8 cellular contexts compared by ENCODE assay signal in genomic region chr2:238061310-238062202, GRCh38. TPM values are rescaled to one million over a fixed set of nuclear protein-coding genes. Genes with fewer than 3 reads are reported as not detected.
DNase-seq lines count a peak whose midpoint lies in the region; ATAC-seq and TF ChIP-seq lines count a peak whose summit lies in the region.

No MANE protein-coding gene starts in this region.

- H3K27me3 Mint-ChIP-seq in activated naive CD8-positive, alpha-beta T cell treated with anti-CD3 and anti-CD28 coated beads, Interleukin-2, amount 10 ng/mL, durations not matched to agents 7 days and 5 days: peaks cover 8% of the 10 kb centered on the region

- H2AFZ ChIP-seq in OCI-LY1 (ENCODE audit: low read length): no peak overlapping the region
- peak overlapping the region; percentile 78 for H2AFZ ChIP-seq in hepatocyte

- H3F3A ChIP-seq in OCI-LY1 (ENCODE audit: insufficient read depth, low read length): no peaks in the 10 kb centered on the region

- H3K27ac Mint-ChIP-seq in activated naive CD8-positive, alpha-beta T cell treated with anti-CD3 and anti-CD28 coated beads, Interleukin-2, amount 10 ng/mL, durations not matched to agents 7 days and 5 days: peak overlapping the region; percentile 76

- H3K27ac ChIP-seq in OCI-LY1 (ENCODE audit: low read depth, low read length, poor library complexity, severe bottlenecking) (no peak overlapping the region), hepatocyte (peak overlapping the region; percentile 73)

- H3K36me3 ChIP-seq in BJ (ENCODE audit: control insufficient read depth, insufficient read depth, low read length) (no peaks in the 10 kb centered on the region), OCI-LY1 (ENCODE audit: insufficient read depth, low read length) (peaks cover 22% of the 10 kb centered on the region), hepatocyte (replicated peaks; ENCODE audit: insufficient read depth, low read depth) (no peaks in the 10 kb centered on the region), skeletal muscle satellite cell (ENCODE audit: insufficient read depth, low read length) (peaks cover 6% of the 10 kb centered on the region)

- H3K79me2 ChIP-seq in OCI-LY1 (ENCODE audit: insufficient read depth, low read length) (no peaks in the 10 kb centered on the region), hepatocyte (peaks cover 17% of the 10 kb centered on the region)

- H3K36me3 Mint-ChIP-seq in activated naive CD8-positive, alpha-beta T cell treated with anti-CD3 and anti-CD28 coated beads, Interleukin-2, amount 10 ng/mL, durations not matched to agents 7 days and 5 days: peaks cover 32% of the 10 kb centered on the region

- CTCF ChIA-PET in BJ (lab: Yijun Ruan, JAX): no interaction called here

- TF ChIP-seq CTCF in BJ (IDR thresholded peaks at IDR 0.05; ENCODE audit: insufficient read depth, low read depth, low read length) (no peak), OCI-LY1 (IDR thresholded peaks at IDR 0.05; ENCODE audit: low read length) (no peak), hepatocyte (IDR thresholded peaks at IDR 0.05; ENCODE audit: poor library complexity) (no peak)

- peak overlapping the region; percentile 75 for H3K4me3 ChIP-seq in BJ (ENCODE audit: low read depth, low read length)
- peak overlapping the region; percentile 92 for H3K4me3 ChIP-seq in OCI-LY1 (ENCODE audit: low read depth, low read length, poor library complexity, severe bottlenecking)
- H3K4me3 ChIP-seq in hepatocyte: peak overlapping the region; percentile 54
- H3K4me3 ChIP-seq in skeletal muscle satellite cell (ENCODE audit: low read length): peak overlapping the region; percentile 81

- ATAC-seq in GM18867 (IDR thresholded peaks at IDR 0.05; ENCODE audit: unreplicated experiment) (peak; percentile 13), HG03175 (IDR thresholded peaks at IDR 0.05; ENCODE audit: unreplicated experiment) (peak; percentile 16), HG03097 (IDR thresholded peaks at IDR 0.05; ENCODE audit: low FRiP score, unreplicated experiment) (no peak)
- peak; percentile 6 for ATAC-seq in activated naive CD8-positive, alpha-beta T cell treated with anti-CD3 and anti-CD28 coated beads, Interleukin-2, amount 10 ng/mL, durations not matched to agents 7 days and 5 days (ENCODE audit: low read depth)

- H3K9me3 ChIP-seq in OCI-LY1 (ENCODE audit: low read length) (no peaks in the 10 kb centered on the region), hepatocyte (ENCODE audit: low read depth) (no peaks in the 10 kb centered on the region), skeletal muscle satellite cell (replicated peaks; ENCODE audit: low read length) (no peaks in the 10 kb centered on the region)

- H3K9ac ChIP-seq in OCI-LY1 (ENCODE audit: low read length): peak overlapping the region; percentile 91
- peak overlapping the region; percentile 92 for H3K9ac ChIP-seq in skeletal muscle satellite cell (ENCODE audit: low read depth, low read length)

- H3K4me2 ChIP-seq in OCI-LY1 (ENCODE audit: low read length): peak overlapping the region; percentile 93
- H3K4me2 ChIP-seq in hepatocyte: peak overlapping the region; percentile 92
- H3K4me2 ChIP-seq in skeletal muscle satellite cell (ENCODE audit: low read length): peak overlapping the region; percentile 98

- DNase-seq in BJ (ENCODE audit: low read depth) (no peak), hepatocyte (ENCODE audit: low spot score) (peak; percentile 52)
- DNase-seq in activated naive CD8-positive, alpha-beta T cell treated with anti-CD3 and anti-CD28 coated beads, Interleukin-2, amount 10 ng/mL, durations not matched to agents 7 days and 5 days: no peak

- POLR2A ChIA-PET in BJ (lab: Charles Lee): interaction anchor here (0.9 kb wide), 1 partner anchor 141 kb away, joined by 4 read pairs; no protein-coding TSS in a partner anchor
- POLR2A ChIA-PET in activated naive CD8-positive, alpha-beta T cell treated with anti-CD3 and anti-CD28 coated beads, Interleukin-2, amount 10 ng/mL, durations not matched to agents 7 days and 5 days (lab: Charles Lee): interaction anchor here (0.6 to 2.1 kb wide), 9 partner anchors 8 to 159 kb away, joined by 3 to 6 read pairs (median 4); partner anchors contain the start of gene ILKAP

- peak overlapping the region; percentile 91 for H3K4me3 Mint-ChIP-seq in activated naive CD8-positive, alpha-beta T cell treated with anti-CD3 and anti-CD28 coated beads, Interleukin-2, amount 10 ng/mL, durations not matched to agents 7 days and 5 days

- peaks cover 16% of the 10 kb centered on the region for H3K4me1 ChIP-seq in OCI-LY1 (ENCODE audit: insufficient read depth, low read length, severe bottlenecking)
- peaks cover 28% of the 10 kb centered on the region for H3K4me1 ChIP-seq in hepatocyte (ENCODE audit: insufficient read depth)
- H3K4me1 ChIP-seq in skeletal muscle satellite cell (ENCODE audit: control insufficient read depth, insufficient read depth, low read length): peaks cover 11% of the 10 kb centered on the region

- no peaks in the 10 kb centered on the region for H3K27me3 ChIP-seq in BJ (ENCODE audit: control insufficient read depth, insufficient read depth, low read length)
- no peaks in the 10 kb centered on the region for H3K27me3 ChIP-seq in OCI-LY1 (ENCODE audit: insufficient read depth, low read length)
- H3K27me3 ChIP-seq in hepatocyte: no peaks in the 10 kb centered on the region
- no peaks in the 10 kb centered on the region for H3K27me3 ChIP-seq in skeletal muscle satellite cell (ENCODE audit: control insufficient read depth, insufficient read depth, low read length)

- H4K20me1 ChIP-seq in OCI-LY1 (ENCODE audit: insufficient read depth, low read length) (no peaks in the 10 kb centered on the region), hepatocyte (ENCODE audit: insufficient read depth, poor library complexity, severe bottlenecking) (no peaks in the 10 kb centered on the region)

- H3K4me1 Mint-ChIP-seq in activated naive CD8-positive, alpha-beta T cell treated with anti-CD3 and anti-CD28 coated beads, Interleukin-2, amount 10 ng/mL, durations not matched to agents 7 days and 5 days: peaks cover 37% of the 10 kb centered on the region

- H3K9me3 Mint-ChIP-seq in activated naive CD8-positive, alpha-beta T cell treated with anti-CD3 and anti-CD28 coated beads, Interleukin-2, amount 10 ng/mL, durations not matched to agents 7 days and 5 days: peaks cover 5% of the 10 kb centered on the region

- H3K9me2 ChIP-seq in OCI-LY1 (ENCODE audit: low read depth, low read length): no peaks in the 10 kb centered on the region
- H3K9me2 ChIP-seq in hepatocyte (replicated peaks; ENCODE audit: insufficient read depth): no peaks in the 10 kb centered on the region

- WGBS in hepatocyte (ENCODE audit: low lambda C conversion rate, missing lambda C conversion rate): 4% methylated on average over 29 of the region's 30 CpGs

RNA-seq across cellular contexts. Expression of gene SCLY, which starts 0.8 kb away (rescaled TPM):
- polyA plus RNA-seq in BJ (2011; rRNA removed): 6.8 and 7.7 TPM in 2 replicates
- polyA minus RNA-seq in BJ (2011; rRNA and poly(A)+ RNA removed): 6.1 and 11.8 TPM in 2 replicates
- 10 to 100 TPM; 27.8 to 30.6 TPM for total RNA-seq in activated naive CD8-positive, alpha-beta T cell treated with anti-CD3 and anti-CD28 coated beads, Interleukin-2, amount 10 ng/mL, durations not matched to agents 7 days and 5 days
- 12.7 and 16.5 TPM in 2 replicates for total RNA-seq in hepatocyte
- 21.1 and 21.3 TPM in 2 replicates for polyA plus RNA-seq in hepatocyte
- total RNA-seq in skeletal muscle satellite cell (2012; rRNA removed): 14.2 and 18.0 TPM in 2 replicates

RNA-seq across cellular contexts. Expression of gene ESPNL, which starts 38.6 kb away (rescaled TPM):
- polyA plus RNA-seq in BJ (2011; rRNA removed) (1.3 and 2.1 TPM in 2 replicates), hepatocyte (0.62 TPM in 1 of 2 replicates, not detected in the other)
- 0.87 and 2.5 TPM in 2 replicates for polyA minus RNA-seq in BJ (2011; rRNA and poly(A)+ RNA removed)
- under 1 TPM; 0.09 to 0.11 TPM for total RNA-seq in activated naive CD8-positive, alpha-beta T cell treated with anti-CD3 and anti-CD28 coated beads, Interleukin-2, amount 10 ng/mL, durations not matched to agents 7 days and 5 days
- total RNA-seq in hepatocyte: 0.27 and 0.36 TPM in 2 replicates
- total RNA-seq in skeletal muscle satellite cell (2012; rRNA removed): 2.4 and 8.4 TPM in 2 replicates
